In the genomic region with DNA sequence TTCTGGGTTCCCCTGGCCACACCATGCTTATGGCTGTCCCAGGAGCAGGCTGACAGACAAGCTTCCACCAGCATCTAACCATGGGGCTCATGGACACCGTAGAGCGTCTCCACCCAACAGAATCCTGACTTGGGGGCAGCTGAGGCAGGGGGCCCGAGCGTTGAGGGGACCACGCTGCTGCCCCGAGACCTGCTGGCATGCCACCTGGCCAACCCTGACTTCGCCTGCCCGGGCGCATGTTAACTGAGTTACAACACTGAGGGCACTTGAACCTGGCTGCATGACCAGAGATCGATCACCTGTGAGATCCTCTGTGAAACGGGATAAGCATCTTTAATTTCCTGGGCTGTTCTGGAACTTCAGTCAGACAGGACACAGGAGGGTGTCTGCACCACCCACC, we compare ENCODE assay signal across 9 cellular contexts. TPM values are rescaled to one million over a fixed set of nuclear protein-coding genes. Genes with fewer than 3 reads are reported as not detected.
DNase-seq lines count a peak whose midpoint lies in the region; ATAC-seq, FAIRE-seq and TF ChIP-seq lines count a peak whose summit lies in the region.
"Had no signal": no experiment of that assay in that cellular context is flagged by ENCODE, and none has a peak within 500 bp of the region (broad histone marks: within the 10 kb centered on the region; RNA-seq: fewer than 3 reads in every experiment).

No MANE protein-coding gene starts in this region.

- TF ChIP-seq POLR2A in gastrocnemius medialis (IDR thresholded peaks at IDR 0.05) = no peak

- peak overlapping the region; percentile 66; the same call in 1 of the 2 replicates for H3K9ac ChIP-seq in DND-41 (ENCODE audit: low read depth, low read length)

- H3K4me1 ChIP-seq in DND-41 (ENCODE audit: insufficient read depth, low read length) (peaks cover 24% of the 10 kb centered on the region), gastrocnemius medialis (peaks cover 61 to 66% of the 10 kb centered on the region in 2 donors)

- ATAC-seq in DND-41 (ENCODE audit: insufficient read depth, low read depth) (no peak), gastrocnemius medialis (no peak)

- H3K4me1 Mint-ChIP-seq in glutamatergic neuron (ENCODE audit: low read depth, unreplicated experiment) = peaks cover 51% of the 10 kb centered on the region

- no peak for TF ChIP-seq CTCF in DND-41 (IDR thresholded peaks at IDR 0.05; ENCODE audit: borderline replicate concordance, extremely low read depth, low read length, poor library complexity, severe bottlenecking)
- no peak for TF ChIP-seq CTCF in VCaP (conservative IDR thresholded peaks at IDR 0.05)
- TF ChIP-seq CTCF in glutamatergic neuron (IDR thresholded peaks at IDR 0.05; ENCODE audit: partially characterized antibody, unreplicated experiment) = no peak
- no peak for TF ChIP-seq CTCF in gastrocnemius medialis (IDR thresholded peaks at IDR 0.05 in 4 of 5, conservative IDR thresholded peaks at IDR 0.05 in 1 of 5)

- H4K20me1 ChIP-seq in DND-41 (ENCODE audit: insufficient read depth, low read length) = no peaks in the 10 kb centered on the region

- peak overlapping the region; percentile 78 for H3K4me3 Mint-ChIP-seq in glutamatergic neuron (ENCODE audit: unreplicated experiment)

- H3K27ac ChIP-seq in DND-41 (ENCODE audit: low read length) (peak overlapping the region; percentile 83), VCaP (peak overlapping the region; percentile 97), gastrocnemius medialis (peak overlapping the region; percentile 79 to 90 (median 86))

- H3K36me3 ChIP-seq in DND-41 (ENCODE audit: insufficient read depth, low read length) = peaks cover 20% of the 10 kb centered on the region
- H3K36me3 ChIP-seq in gastrocnemius medialis = no peaks in the 10 kb centered on the region

- H3K4me3 ChIP-seq in DND-41 (ENCODE audit: low read depth in 1 of 2, low read length in 2 of 2) (no peak overlapping the region), gastrocnemius medialis (peak overlapping the region in 3 of 4 donors; percentile 53 to 68 (median 61))

- H3K36me3 Mint-ChIP-seq in glutamatergic neuron (ENCODE audit: unreplicated experiment) = no peaks in the 10 kb centered on the region

- H3K4me2 ChIP-seq in DND-41 (ENCODE audit: insufficient read depth, low read length) = peak overlapping the region; percentile 91

- H3K9me3 ChIP-seq in DND-41 (ENCODE audit: insufficient read depth, low read length, severe bottlenecking) = no peaks in the 10 kb centered on the region
- no peaks in the 10 kb centered on the region for H3K9me3 ChIP-seq in gastrocnemius medialis

- intact Hi-C loops in gastrocnemius medialis (cut with DNase I; ENCODE audit: low total_unique reads) = loop anchor here (1.0 to 10.0 kb wide), 5 partner anchors 12 to 272 kb away; a partner anchor contains a TSS

- in situ Hi-C loops in gastrocnemius medialis (cut with MboI; ENCODE audit: low sequenced_read_pairs in 4 of 4) = loop anchor here in 2 of 4 donors (5.0 to 10.0 kb wide), 2 partner anchors 224 to 227 kb away; no protein-coding TSS in a partner anchor

- no peaks in the 10 kb centered on the region for H3K79me2 ChIP-seq in DND-41 (ENCODE audit: insufficient read depth, low read length)

- DNase-seq in DND-41 (no peak), glutamatergic neuron (no peak), gastrocnemius medialis (no peak), frontal cortex (ENCODE audit: low spot score in 2 of 2) (no peak), NCI-H2171 treated with DMSO at 0.1 percent for 48 hours (lab: John Stamatoyannopoulos, UW) (no peak), NCI-H748 (lab: John Stamatoyannopoulos, UW; ENCODE audit: unreplicated experiment) (no peak), Kasumi-1 (lab: John Stamatoyannopoulos, UW) (no peak)

- H3K27me3 ChIP-seq in DND-41 (ENCODE audit: insufficient read depth, low read length, poor library complexity) = no peaks in the 10 kb centered on the region
- no peaks in the 10 kb centered on the region for H3K27me3 ChIP-seq in gastrocnemius medialis

- FAIRE-seq in frontal cortex (lab: Jason Lieb, UNC) = no peak

- H3K27ac Mint-ChIP-seq in glutamatergic neuron (ENCODE audit: unreplicated experiment) = peak overlapping the region; percentile 98

- H3K9me3 Mint-ChIP-seq in glutamatergic neuron (ENCODE audit: unreplicated experiment) = peaks cover 33% of the 10 kb centered on the region
- H3K9me3 Mint-ChIP-seq: activated CD4-positive, alpha-beta memory T cell treated with anti-CD3 and anti-CD28 coated beads for 36 hours had no signal

- H3K27me3 Mint-ChIP-seq in glutamatergic neuron (ENCODE audit: unreplicated experiment) = peaks cover 24% of the 10 kb centered on the region
- H3K27me3 Mint-ChIP-seq: activated CD4-positive, alpha-beta memory T cell treated with anti-CD3 and anti-CD28 coated beads for 36 hours had no signal

- peak overlapping the region; percentile 97 for H2AFZ ChIP-seq in DND-41 (ENCODE audit: low read depth, low read length)

RNA-seq across cellular contexts. Expression of a gene that starts 13.7 kb away (rescaled TPM):
- total RNA-seq in glutamatergic neuron (ENCODE audit: unreplicated experiment) (40.1 TPM), gastrocnemius medialis (10 to 100 TPM; 10.2 to 13.8 (median 11.0) TPM), frontal cortex (19.2 TPM)

RNA-seq across cellular contexts. Expression of a gene that starts 43.7 kb away (rescaled TPM):
- total RNA-seq in glutamatergic neuron (ENCODE audit: unreplicated experiment) = 83.5 TPM
- total RNA-seq in gastrocnemius medialis = 10 to 100 TPM in 3 of 4 donors, 1 to 10 TPM in 1; 8.2 to 15.7 (median 14.2) TPM
- 15.1 TPM for total RNA-seq in frontal cortex

Comparison
In these comparisons a context has a peak if more than half of its experiments do, and no peak if none do; other contexts are left out.
1. H3K4me3 ChIP-seq: peak in gastrocnemius medialis (3 of 4); none in DND-41 (0 of 2).
2. Peak in every context shown above with its lines, with median percentiles within 50 percentile points of each other: H3K27ac ChIP-seq.